Comparison of ENCODE assay signal across 12 cellular contexts in the genomic region with DNA sequence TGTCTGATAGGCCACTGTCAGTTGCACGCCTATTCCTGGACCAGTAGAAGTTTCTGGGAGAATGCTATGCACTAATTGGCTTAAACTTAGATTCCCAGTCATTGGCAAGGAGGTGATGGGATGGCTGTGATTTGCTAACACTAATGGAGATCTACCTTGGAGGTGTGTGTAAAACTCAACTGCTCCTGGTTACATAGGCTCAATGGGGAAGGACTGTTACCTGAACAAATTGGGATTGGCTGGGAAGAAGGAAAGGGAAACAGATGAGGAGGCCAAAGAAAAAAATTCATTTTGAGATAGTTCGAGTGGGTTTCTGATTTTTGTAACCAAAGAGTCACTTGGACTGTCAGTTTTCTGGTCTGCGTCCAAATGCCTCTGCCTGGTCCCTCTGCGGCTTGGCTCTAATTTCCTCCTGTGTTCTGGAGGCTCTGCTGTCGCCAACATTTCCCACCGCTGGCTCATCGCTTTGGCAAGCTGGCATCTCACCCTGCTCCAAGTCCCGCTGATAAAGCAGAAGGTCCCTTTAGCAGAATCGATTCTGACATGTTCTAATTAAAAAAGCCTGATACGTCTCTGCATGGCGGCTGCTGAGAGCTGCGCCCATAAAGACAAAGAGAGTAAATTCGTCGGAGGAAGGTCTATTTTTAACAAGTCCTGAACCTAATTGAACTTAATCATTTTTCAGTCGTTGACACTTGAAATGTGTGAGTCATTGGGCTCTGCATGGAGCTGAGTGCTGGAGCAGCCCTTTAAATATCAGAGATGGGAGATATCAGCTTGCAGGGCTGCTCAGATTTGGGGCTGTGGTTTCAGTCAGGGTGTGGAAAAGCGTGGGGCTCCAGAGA. TPM values are rescaled to one million over a fixed set of nuclear protein-coding genes. Genes with fewer than 3 reads are reported as not detected.
DNase-seq lines count a peak whose midpoint lies in the region; ATAC-seq and TF ChIP-seq lines count a peak whose summit lies in the region.
"Had no signal": no experiment of that assay in that cellular context is flagged by ENCODE, and none has a peak within 500 bp of the region (broad histone marks: within the 10 kb centered on the region; RNA-seq: fewer than 3 reads in every experiment).

No MANE protein-coding gene starts in this region.

- H2AK5ac ChIP-seq in mesenchymal stem cell (ENCODE audit: low read length, severe bottlenecking) = no peak overlapping the region

- WGBS in mesenchymal stem cell = 69% methylated on average over 16 of the region's 16 CpGs

- TF ChIP-seq CTCF in chondrocyte (IDR thresholded peaks at IDR 0.05) = no peak

- no peak overlapping the region for H4K91ac ChIP-seq in mesenchymal stem cell (ENCODE audit: low read length)

- no peak overlapping the region for H4K8ac ChIP-seq in mesenchymal stem cell (ENCODE audit: low read length)

- no peak overlapping the region for H3K23ac ChIP-seq in mesenchymal stem cell (ENCODE audit: low read length in 2 of 2)

- H3K4me3 ChIP-seq in mesenchymal stem cell (ENCODE audit: insufficient read depth in 1 of 2, low read depth in 1 of 2, low read length in 2 of 2) = peak overlapping the region in 1 of 2 experiments; percentile 21
- H3K4me3 ChIP-seq: smooth muscle cell had no signal

- H3K9ac ChIP-seq in mesenchymal stem cell (ENCODE audit: low read length) = no peak overlapping the region

- H2AFZ ChIP-seq in mesenchymal stem cell (ENCODE audit: low read depth, low read length) = no peak overlapping the region

- H3K9me3 ChIP-seq in mesenchymal stem cell (ENCODE audit: control insufficient read depth, low read length) = no peaks in the 10 kb centered on the region

- peaks cover 15% of the 10 kb centered on the region for H3K4me1 Mint-ChIP-seq in chondrocyte (ENCODE audit: low read depth)

- H3K9me3 Mint-ChIP-seq in chondrocyte (ENCODE audit: low read depth) = no peaks in the 10 kb centered on the region
- H3K9me3 Mint-ChIP-seq: natural killer cell had no signal

- H3K27ac Mint-ChIP-seq in chondrocyte (ENCODE audit: unreplicated experiment) = peak overlapping the region; percentile 32
- H3K27ac Mint-ChIP-seq: natural killer cell had no signal

- H3K27me3 ChIP-seq in mesenchymal stem cell (ENCODE audit: control insufficient read depth in 1 of 2, insufficient read depth in 1 of 2, low read length in 2 of 2) = peaks cover 48 to 53% of the 10 kb centered on the region in 2 experiments

- DNase-seq in Ammon's horn (ENCODE audit: low spot score) = peak; percentile 50
- DNase-seq in NCI-H2227 (lab: John Stamatoyannopoulos, UW; ENCODE audit: unreplicated experiment) = peak; percentile 31
- DNase-seq in chondrocyte (ENCODE audit: low spot score) = no peak
- DNase-seq in mesenchymal stem cell = peak; percentile 32
- DNase-seq in NCI-H82 treated with DMSO at 0.1 percent for 48 hours (lab: John Stamatoyannopoulos, UW; ENCODE audit: unreplicated experiment) = no peak
- no peak for DNase-seq in activated CD4-positive, alpha-beta T cell treated with anti-CD3 and anti-CD28 coated beads, Interleukin-2, amount 50 U/mL, for 48 hours
- DNase-seq in NCI-H226 = no peak
- DNase-seq: natural killer cell had no signal

- no peaks in the 10 kb centered on the region for H3K36me3 Mint-ChIP-seq in chondrocyte (ENCODE audit: low read depth)
- H3K36me3 Mint-ChIP-seq: natural killer cell had no signal

- H3K14ac ChIP-seq in mesenchymal stem cell (ENCODE audit: low read length in 2 of 2) = no peak overlapping the region

- no peak overlapping the region for H3K4me2 ChIP-seq in mesenchymal stem cell (ENCODE audit: low read length, poor library complexity, severe bottlenecking)
- H3K4me2 ChIP-seq: smooth muscle cell had no signal

- peaks cover 6% of the 10 kb centered on the region for H3K4me1 ChIP-seq in mesenchymal stem cell (ENCODE audit: control insufficient read depth, insufficient read depth, low read depth, low read length)

- no peak overlapping the region for H3K18ac ChIP-seq in mesenchymal stem cell (ENCODE audit: low read depth in 1 of 2, low read length in 2 of 2)

- H3K4me3 Mint-ChIP-seq in chondrocyte (ENCODE audit: unreplicated experiment) = no peak overlapping the region
- H3K4me3 Mint-ChIP-seq: natural killer cell had no signal

- no peak overlapping the region for H2BK15ac ChIP-seq in mesenchymal stem cell (ENCODE audit: low read depth, poor library complexity, severe bottlenecking)

- H3K36me3 ChIP-seq in mesenchymal stem cell (ENCODE audit: control insufficient read depth in 1 of 2, insufficient read depth in 2 of 2, low read depth in 1 of 2, low read length in 2 of 2) = no peaks in the 10 kb centered on the region

- H2BK120ac ChIP-seq in mesenchymal stem cell (ENCODE audit: low read depth, low read length) = no peak overlapping the region

- ATAC-seq in HG02642 (IDR thresholded peaks at IDR 0.05; ENCODE audit: poor library complexity, unreplicated experiment) = no peak
- ATAC-seq: natural killer cell had no signal

- no peaks in the 10 kb centered on the region for H3K79me1 ChIP-seq in mesenchymal stem cell (replicated peaks; ENCODE audit: low read length, poor library complexity, severe bottlenecking)

- H3K27ac ChIP-seq in mesenchymal stem cell (ENCODE audit: low read length, poor library complexity, severe bottlenecking) = no peak overlapping the region
- H3K27ac ChIP-seq: C4-2B had no signal

- no peak overlapping the region for H3K4ac ChIP-seq in mesenchymal stem cell (ENCODE audit: low read depth in 1 of 2, low read length in 2 of 2)

- H2BK5ac ChIP-seq in mesenchymal stem cell (ENCODE audit: low read depth, low read length, poor library complexity, severe bottlenecking) = no peak overlapping the region

- no peak overlapping the region for H2BK12ac ChIP-seq in mesenchymal stem cell (ENCODE audit: low read length in 2 of 2)

- peaks cover 35% of the 10 kb centered on the region for H3K27me3 Mint-ChIP-seq in chondrocyte (ENCODE audit: low read depth)

RNA-seq across cellular contexts. Expression of a gene that starts 2.0 kb away (rescaled TPM):
- not detected in 3 replicates for total RNA-seq in chondrocyte
- polyA plus RNA-seq in mesenchymal stem cell (2013, experiment 1 of 2) = not detected
- polyA plus RNA-seq in mesenchymal stem cell (2013, experiment 2 of 2) = not detected
- total RNA-seq: natural killer cell, smooth muscle cell, ureter had no signal
- polyA plus RNA-seq: smooth muscle cell had no signal

Comparison
In these comparisons a context has a peak if more than half of its experiments do, and no peak if none do; other contexts are left out.
1. DNase-seq: peak in Ammon's horn (single experiment), NCI-H2227 (single experiment) and mesenchymal stem cell (single experiment); none in chondrocyte (single experiment), NCI-H82 treated with DMSO at 0.1 percent for 48 hours (single experiment), activated CD4-positive, alpha-beta T cell treated with anti-CD3 and anti-CD28 coated beads, Interleukin-2, amount 50 U/mL, for 48 hours (0 of 2) and NCI-H226 (single experiment).